In genomic region chr13:29435125-29435911, GRCh38 we compare ENCODE assay signal across 11 cellular contexts.
DNase-seq lines count a peak whose midpoint lies in the region; ATAC-seq and TF ChIP-seq lines count a peak whose summit lies in the region.
"Had no signal": no experiment of that assay in that cellular context is flagged by ENCODE, and none has a peak within 500 bp of the region (broad histone marks: within the 10 kb centered on the region; RNA-seq: fewer than 3 reads in every experiment).

No MANE protein-coding gene starts in this region.

- POLR2A ChIA-PET in HEK293 (lab: Yijun Ruan, JAX) (no interaction called here), SK-N-SH (lab: Yijun Ruan, JAX) (no interaction called here)

- 11% methylated on average over 6 of the region's 6 CpGs for WGBS in SK-N-SH (ENCODE audit: low lambda C conversion rate)

- peak; percentile 89 to 97 for TF ChIP-seq EP300 in SK-N-SH (IDR thresholded peaks at IDR 0.05; ENCODE audit: borderline replicate concordance in 1 of 2, low read depth in 1 of 2, low read length in 1 of 2)

- no peak overlapping the region for H3K4me3 Mint-ChIP-seq in natural killer cell treated with Interleukin-12 subunit alpha and Interleukin-12 subunit beta and Interleukin-15 and Interleukin-18, amount 100 ng/mL, for 72 hours
- H3K4me3 Mint-ChIP-seq: activated naive CD4-positive, alpha-beta T cell treated with anti-CD3 and anti-CD28 coated beads, Interleukin-2, amount 50 U/mL, for 24 hours had no signal

- H3K4me3 ChIP-seq in HEK293 (ENCODE audit: low read depth, low read length) (no peak overlapping the region), SK-N-SH (ENCODE audit: low read depth in 2 of 2, low read length in 1 of 2) (peak overlapping the region in 1 of 2 experiments; percentile 33; a peak in 3 of 4 replicates), skeletal muscle tissue (ENCODE audit: low read length in 3 of 3) (peak overlapping the region; percentile 28 to 36 (median 32))
- H3K4me3 ChIP-seq: GM12878 had no signal

- H3K36me3 ChIP-seq in HEK293 (ENCODE audit: control insufficient read depth in 2 of 2, insufficient read depth in 1 of 2, low read length in 2 of 2): no peaks in the 10 kb centered on the region
- H3K36me3 ChIP-seq in SK-N-SH (replicated peaks in 1 of 2; ENCODE audit: control insufficient read depth in 1 of 2, insufficient read depth in 2 of 2, low read length in 1 of 2): no peaks in the 10 kb centered on the region
- no peaks in the 10 kb centered on the region for H3K36me3 ChIP-seq in skeletal muscle tissue (ENCODE audit: control insufficient read depth in 3 of 3, insufficient read depth in 3 of 3, low read length in 3 of 3)

- DNase-seq in SK-N-SH: peak; percentile 20
- no peak for DNase-seq in left cardiac atrium
- DNase-seq in natural killer cell treated with Interleukin-12 subunit alpha and Interleukin-12 subunit beta and Interleukin-15 and Interleukin-18, amount 100 ng/mL, for 72 hours (ENCODE audit: low spot score): no peak
- DNase-seq: NCI-H146 had no signal

- H3K9ac ChIP-seq in SK-N-SH (peak overlapping the region; percentile 45; the same call in 1 of the 2 replicates), skeletal muscle tissue (ENCODE audit: low read depth in 1 of 3, low read length in 3 of 3) (peak overlapping the region in 2 of 3 donors; percentile 0 to 24)

- peak overlapping the region; percentile 58; the same call in 1 of the 2 replicates for H2AFZ ChIP-seq in SK-N-SH (ENCODE audit: low read depth)

- H3K27me3 ChIP-seq in SK-N-SH (ENCODE audit: insufficient read depth) (no peaks in the 10 kb centered on the region), skeletal muscle tissue (ENCODE audit: control insufficient read depth in 3 of 3, insufficient read depth in 3 of 3, low read length in 3 of 3) (no peaks in the 10 kb centered on the region)

- no peaks in the 10 kb centered on the region for H3K4me1 Mint-ChIP-seq in natural killer cell treated with Interleukin-12 subunit alpha and Interleukin-12 subunit beta and Interleukin-15 and Interleukin-18, amount 100 ng/mL, for 72 hours (ENCODE audit: low read depth in 2 of 2)
- H3K4me1 Mint-ChIP-seq: activated naive CD4-positive, alpha-beta T cell treated with anti-CD3 and anti-CD28 coated beads, Interleukin-2, amount 50 U/mL, for 24 hours had no signal

- CTCF ChIA-PET in HEK293 (lab: Yijun Ruan, JAX): interaction anchor here (0.6 to 1.0 kb wide), 2 partner anchors 16 to 19 kb away, joined by 3 to 4 read pairs; no protein-coding TSS in a partner anchor
- CTCF ChIA-PET in SK-N-SH (lab: Yijun Ruan, JAX): interaction anchor here (0.7 to 3.2 kb wide), 7 partner anchors 9 to 73 kb away, joined by 3 to 8 read pairs (median 4); no protein-coding TSS in a partner anchor

- peaks cover 32% of the 10 kb centered on the region for H3F3A ChIP-seq in SK-N-SH (replicated peaks; ENCODE audit: insufficient read depth)

- ATAC-seq in left cardiac atrium: peak; percentile 89 to 91
- no peak for ATAC-seq in GM18498 (IDR thresholded peaks at IDR 0.05; ENCODE audit: unreplicated experiment)
- no peak for ATAC-seq in HG02759 (IDR thresholded peaks at IDR 0.05; ENCODE audit: unreplicated experiment)
- ATAC-seq in HG02678 (IDR thresholded peaks at IDR 0.05; ENCODE audit: unreplicated experiment): no peak
- ATAC-seq in natural killer cell treated with Interleukin-12 subunit alpha and Interleukin-12 subunit beta and Interleukin-15 and Interleukin-18, amount 100 ng/mL, for 72 hours: no peak

- H3K4me1 ChIP-seq in HEK293 (ENCODE audit: control insufficient read depth, insufficient read depth, low read length) (peaks cover 14% of the 10 kb centered on the region), SK-N-SH (ENCODE audit: control insufficient read depth in 1 of 2, insufficient read depth in 2 of 2, low read depth in 1 of 2, low read length in 1 of 2) (peaks cover 23 to 28% of the 10 kb centered on the region in 2 experiments), skeletal muscle tissue (ENCODE audit: control insufficient read depth in 3 of 3, insufficient read depth in 3 of 3, low read length in 3 of 3) (peaks cover 22 to 38% (median 35%) of the 10 kb centered on the region in 3 donors)

- no peaks in the 10 kb centered on the region for H4K20me1 ChIP-seq in SK-N-SH (ENCODE audit: insufficient read depth)

- H3K27me3 Mint-ChIP-seq in natural killer cell treated with Interleukin-12 subunit alpha and Interleukin-12 subunit beta and Interleukin-15 and Interleukin-18, amount 100 ng/mL, for 72 hours: peaks cover 19 to 52% of the 10 kb centered on the region in 2 donors

- peak overlapping the region; percentile 61 for H3K4me2 ChIP-seq in SK-N-SH

- no peaks in the 10 kb centered on the region for H3K36me3 Mint-ChIP-seq in natural killer cell treated with Interleukin-12 subunit alpha and Interleukin-12 subunit beta and Interleukin-15 and Interleukin-18, amount 100 ng/mL, for 72 hours
- H3K36me3 Mint-ChIP-seq: activated naive CD4-positive, alpha-beta T cell treated with anti-CD3 and anti-CD28 coated beads, Interleukin-2, amount 50 U/mL, for 24 hours had no signal

- TF ChIP-seq CTCF in HEK293 (tag by site-specific recombination; IDR thresholded peaks at IDR 0.05) (no peak), SK-N-SH (IDR thresholded peaks at IDR 0.05) (no peak)

- no peak overlapping the region for H3K27ac Mint-ChIP-seq in natural killer cell treated with Interleukin-12 subunit alpha and Interleukin-12 subunit beta and Interleukin-15 and Interleukin-18, amount 100 ng/mL, for 72 hours
- H3K27ac Mint-ChIP-seq: activated naive CD4-positive, alpha-beta T cell treated with anti-CD3 and anti-CD28 coated beads, Interleukin-2, amount 50 U/mL, for 24 hours had no signal

- intact Hi-C loops in left cardiac atrium (cut with DNase I): no loop called here

- H3K9me2 ChIP-seq in SK-N-SH: no peaks in the 10 kb centered on the region

- no peaks in the 10 kb centered on the region for H3K79me2 ChIP-seq in SK-N-SH (ENCODE audit: insufficient read depth)

- no peaks in the 10 kb centered on the region for H3K9me3 Mint-ChIP-seq in natural killer cell treated with Interleukin-12 subunit alpha and Interleukin-12 subunit beta and Interleukin-15 and Interleukin-18, amount 100 ng/mL, for 72 hours
- H3K9me3 Mint-ChIP-seq: activated naive CD4-positive, alpha-beta T cell treated with anti-CD3 and anti-CD28 coated beads, Interleukin-2, amount 50 U/mL, for 24 hours had no signal

- no peak for TF ChIP-seq RAD21 in SK-N-SH (IDR thresholded peaks at IDR 0.05; ENCODE audit: low read length)

- H3K27ac ChIP-seq in HEK293 (ENCODE audit: extremely low read depth, low read depth, low read length) (no peak overlapping the region; the same call in 1 of the 2 replicates), SK-N-SH (ENCODE audit: low read depth in 2 of 2, low read length in 1 of 2) (peak overlapping the region; percentile 80 to 92), skeletal muscle tissue (ENCODE audit: low read depth, low read length) (peak overlapping the region; percentile 70)

- no peaks in the 10 kb centered on the region for H3K9me3 ChIP-seq in HEK293 (ENCODE audit: control insufficient read depth, insufficient read depth, low read depth, low read length)
- H3K9me3 ChIP-seq in SK-N-SH: no peaks in the 10 kb centered on the region
- no peaks in the 10 kb centered on the region for H3K9me3 ChIP-seq in skeletal muscle tissue (ENCODE audit: control insufficient read depth in 3 of 3, low read length in 3 of 3)

TF ChIP-seq in HEK293, 187 proteins besides CTCF, POLR2A, EP300 and RAD21 (continues in another document):
- TF ChIP-seq PRDM6 (tag by site-specific recombination; IDR thresholded peaks at IDR 0.05) (0 out of 2 replicates have a peak, but pooled peaks have one; percentile 30), ZNF548 (tag by site-specific recombination; IDR thresholded peaks at IDR 0.05) (no peak), ZNF311 (tag by site-specific recombination; IDR thresholded peaks at IDR 0.05; ENCODE audit: borderline replicate concordance) (no peak)

TF ChIP-seq in SK-N-SH, 30 proteins besides CTCF, POLR2A, EP300 and RAD21 (continues in another document):
- 0 out of 2 replicates have a peak, but pooled peaks have one; percentile 22 for TF ChIP-seq GABPA (IDR thresholded peaks at IDR 0.05; ENCODE audit: low read depth)
- TF ChIP-seq REST (IDR thresholded peaks at IDR 0.05; ENCODE audit: low read depth, low read length): no peak; the same call in 1 of the 2 replicates
- peak; percentile 39; the same call in 1 of the 2 replicates for TF ChIP-seq SIN3A (IDR thresholded peaks at IDR 0.05; ENCODE audit: borderline replicate concordance, low read depth, low read length)
- peak; percentile 94 for TF ChIP-seq RXRA (IDR thresholded peaks at IDR 0.05; ENCODE audit: borderline replicate concordance, low read depth)
- TF ChIP-seq RFX5 (IDR thresholded peaks at IDR 0.05; ENCODE audit: low read length): no peak
- peak; percentile 91 for TF ChIP-seq TEAD4 (IDR thresholded peaks at IDR 0.05; ENCODE audit: borderline replicate concordance, insufficient read depth)

Comparison
In these comparisons a context has a peak if more than half of its experiments do, and no peak if none do; other contexts are left out.
1. ATAC-seq: peak in left cardiac atrium (2 of 2); none in GM18498 (single experiment), HG02759 (single experiment), HG02678 (single experiment) and natural killer cell treated with Interleukin-12 subunit alpha and Interleukin-12 subunit beta and Interleukin-15 and Interleukin-18, amount 100 ng/mL, for 72 hours (0 of 2).
2. Of the 4 proteins assayed by ChIP-seq in both HEK293 and SK-N-SH: peak only in HEK293: none; only in SK-N-SH: PBX3; in both: none; in neither: 3.